In genomic region chr4:122759639-122760310, GRCh38 we compare ENCODE assay signal across 14 cellular contexts. TPM values are rescaled to one million over a fixed set of nuclear protein-coding genes. Genes with fewer than 3 reads are reported as not detected.
DNase-seq lines count a peak whose midpoint lies in the region; ATAC-seq, FAIRE-seq and TF ChIP-seq lines count a peak whose summit lies in the region.
"Had no signal": no experiment of that assay in that cellular context is flagged by ENCODE, and none has a peak within 500 bp of the region (broad histone marks: within the 10 kb centered on the region; RNA-seq: fewer than 3 reads in every experiment).

No MANE protein-coding gene starts in this region.

- ATAC-seq in SK-N-SH treated with all-trans-retinoic acid at 6 μM for 48 hours, result 0 out of 3 replicates have a peak, but pooled peaks have one; percentile 23
- no peak for ATAC-seq in GM18517 (IDR thresholded peaks at IDR 0.05; ENCODE audit: unreplicated experiment)
- ATAC-seq: activated naive CD8-positive, alpha-beta T cell treated with anti-CD3 and anti-CD28 coated beads, Interleukin-2, amount 50 U/mL, for 24 hours; effector memory CD8-positive, alpha-beta T cell; stimulated activated naive CD8-positive, alpha-beta T cell treated with anti-CD3 and anti-CD28 coated beads, Interleukin-15, amount 100 ng/mL, for 72 hours had no signal

- no peaks in the 10 kb centered on the region for H3K36me3 ChIP-seq in A673 (ENCODE audit: insufficient read depth, low read length, poor library complexity, severe bottlenecking)

- H3K27me3 ChIP-seq in A673 (replicated peaks; ENCODE audit: insufficient read depth, low read depth, low read length, poor library complexity), result no peaks in the 10 kb centered on the region

- no TSS peak for BruUV-seq in A673 (replicated peaks; lab: Mats Ljungman, UMichigan)

- TF ChIP-seq CTCF in A673 (conservative IDR thresholded peaks at IDR 0.05; ENCODE audit: low read depth, low read length) (peak; percentile 41), fibroblast of mammary gland (conservative IDR thresholded peaks at IDR 0.05; ENCODE audit: control insufficient read depth, insufficient read depth, low read depth, low read length) (peak; percentile 65)

- H3K4me3 ChIP-seq in A673 (ENCODE audit: low read depth, low read length, poor library complexity, severe bottlenecking) (no peak overlapping the region), fibroblast of mammary gland (ENCODE audit: control insufficient read depth, low read depth, low read length) (no peak overlapping the region)

- POLR2A ChIA-PET in A673 (lab: Charles Lee; ENCODE audit: low non-redundant PET), result no interaction called here

- no peak overlapping the region for H3K27ac ChIP-seq in A673 (ENCODE audit: low read depth, low read length, poor library complexity, severe bottlenecking)

- TF ChIP-seq POLR2A in GM12892 (IDR thresholded peaks at IDR 0.05; ENCODE audit: low read depth, low read length), result no peak

- CTCF ChIA-PET in A673 (lab: Charles Lee), result no interaction called here

- peak; percentile 16 for DNase-seq in A673 (ENCODE audit: low spot score)
- DNase-seq in GM12892 (ENCODE audit: insufficient read length), result no peak
- DNase-seq in fibroblast of mammary gland (ENCODE audit: low read depth), result peak; percentile 40
- DNase-seq in NCI-H1105 treated with DMSO at 0.1 percent for 48 hours (lab: John Stamatoyannopoulos, UW), result no peak
- DNase-seq in NCI-H226, result no peak
- DNase-seq in DMS153 (lab: John Stamatoyannopoulos, UW), result no peak
- DNase-seq: activated CD8-positive, alpha-beta memory T cell treated with anti-CD3 and anti-CD28 coated beads, Interleukin-2, amount 50 U/mL, for 4 hours; activated naive CD8-positive, alpha-beta T cell treated with anti-CD3 and anti-CD28 coated beads, Interleukin-2, amount 50 U/mL, for 24 hours; effector memory CD8-positive, alpha-beta T cell; NCI-H1930; stimulated activated CD4-positive, alpha-beta T cell treated with anti-CD3 and anti-CD28 coated beads, Interleukin-4, amount 100 ng/mL, for 1 hour; stimulated activated naive CD8-positive, alpha-beta T cell treated with anti-CD3 and anti-CD28 coated beads, Interleukin-15, amount 100 ng/mL, for 72 hours had no signal

- peaks cover 8% of the 10 kb centered on the region for H3K4me1 ChIP-seq in A673 (ENCODE audit: insufficient read depth, low read length, poor library complexity, severe bottlenecking)

- H3K9me3 ChIP-seq in A673 (ENCODE audit: low read depth, low read length, poor library complexity, severe bottlenecking), result no peaks in the 10 kb centered on the region

- peak; percentile 42 for FAIRE-seq in GM12892 (lab: Jason Lieb, UNC)

- intact Hi-C loops in A673 (cut with micrococcal nuclease; ENCODE audit: unreplicated experiment), result loop anchor here (2.0 kb wide), 1 partner anchor 155 kb away; no protein-coding TSS in a partner anchor

TF ChIP-seq in SK-N-SH treated with all-trans-retinoic acid at 6 μM for 48 hours, 23 proteins besides CTCF, POLR2A, EP300 and RAD21:
- TF ChIP-seq, protein P1, sequence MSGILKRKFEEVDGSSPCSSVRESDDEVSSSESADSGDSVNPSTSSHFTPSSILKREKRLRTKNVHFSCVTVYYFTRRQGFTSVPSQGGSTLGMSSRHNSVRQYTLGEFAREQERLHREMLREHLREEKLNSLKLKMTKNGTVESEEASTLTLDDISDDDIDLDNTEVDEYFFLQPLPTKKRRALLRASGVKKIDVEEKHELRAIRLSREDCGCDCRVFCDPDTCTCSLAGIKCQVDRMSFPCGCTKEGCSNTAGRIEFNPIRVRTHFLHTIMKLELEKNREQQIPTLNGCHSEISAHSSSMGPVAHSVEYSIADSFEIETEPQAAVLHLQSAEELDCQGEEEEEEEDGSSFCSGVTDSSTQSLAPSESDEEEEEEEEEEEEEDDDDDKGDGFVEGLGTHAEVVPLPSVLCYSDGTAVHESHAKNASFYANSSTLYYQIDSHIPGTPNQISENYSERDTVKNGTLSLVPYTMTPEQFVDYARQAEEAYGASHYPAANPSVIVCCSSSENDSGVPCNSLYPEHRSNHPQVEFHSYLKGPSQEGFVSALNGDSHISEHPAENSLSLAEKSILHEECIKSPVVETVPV (CRISPR knock-in tag; IDR thresholded peaks at IDR 0.05), result no peak
- TF ChIP-seq, protein P2, sequence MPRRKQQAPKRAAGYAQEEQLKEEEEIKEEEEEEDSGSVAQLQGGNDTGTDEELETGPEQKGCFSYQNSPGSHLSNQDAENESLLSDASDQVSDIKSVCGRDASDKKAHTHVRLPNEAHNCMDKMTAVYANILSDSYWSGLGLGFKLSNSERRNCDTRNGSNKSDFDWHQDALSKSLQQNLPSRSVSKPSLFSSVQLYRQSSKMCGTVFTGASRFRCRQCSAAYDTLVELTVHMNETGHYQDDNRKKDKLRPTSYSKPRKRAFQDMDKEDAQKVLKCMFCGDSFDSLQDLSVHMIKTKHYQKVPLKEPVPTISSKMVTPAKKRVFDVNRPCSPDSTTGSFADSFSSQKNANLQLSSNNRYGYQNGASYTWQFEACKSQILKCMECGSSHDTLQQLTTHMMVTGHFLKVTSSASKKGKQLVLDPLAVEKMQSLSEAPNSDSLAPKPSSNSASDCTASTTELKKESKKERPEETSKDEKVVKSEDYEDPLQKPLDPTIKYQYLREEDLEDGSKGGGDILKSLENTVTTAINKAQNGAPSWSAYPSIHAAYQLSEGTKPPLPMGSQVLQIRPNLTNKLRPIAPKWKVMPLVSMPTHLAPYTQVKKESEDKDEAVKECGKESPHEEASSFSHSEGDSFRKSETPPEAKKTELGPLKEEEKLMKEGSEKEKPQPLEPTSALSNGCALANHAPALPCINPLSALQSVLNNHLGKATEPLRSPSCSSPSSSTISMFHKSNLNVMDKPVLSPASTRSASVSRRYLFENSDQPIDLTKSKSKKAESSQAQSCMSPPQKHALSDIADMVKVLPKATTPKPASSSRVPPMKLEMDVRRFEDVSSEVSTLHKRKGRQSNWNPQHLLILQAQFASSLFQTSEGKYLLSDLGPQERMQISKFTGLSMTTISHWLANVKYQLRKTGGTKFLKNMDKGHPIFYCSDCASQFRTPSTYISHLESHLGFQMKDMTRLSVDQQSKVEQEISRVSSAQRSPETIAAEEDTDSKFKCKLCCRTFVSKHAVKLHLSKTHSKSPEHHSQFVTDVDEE (CRISPR knock-in tag; IDR thresholded peaks at IDR 0.05), result no peak
- TF ChIP-seq, protein P3, sequence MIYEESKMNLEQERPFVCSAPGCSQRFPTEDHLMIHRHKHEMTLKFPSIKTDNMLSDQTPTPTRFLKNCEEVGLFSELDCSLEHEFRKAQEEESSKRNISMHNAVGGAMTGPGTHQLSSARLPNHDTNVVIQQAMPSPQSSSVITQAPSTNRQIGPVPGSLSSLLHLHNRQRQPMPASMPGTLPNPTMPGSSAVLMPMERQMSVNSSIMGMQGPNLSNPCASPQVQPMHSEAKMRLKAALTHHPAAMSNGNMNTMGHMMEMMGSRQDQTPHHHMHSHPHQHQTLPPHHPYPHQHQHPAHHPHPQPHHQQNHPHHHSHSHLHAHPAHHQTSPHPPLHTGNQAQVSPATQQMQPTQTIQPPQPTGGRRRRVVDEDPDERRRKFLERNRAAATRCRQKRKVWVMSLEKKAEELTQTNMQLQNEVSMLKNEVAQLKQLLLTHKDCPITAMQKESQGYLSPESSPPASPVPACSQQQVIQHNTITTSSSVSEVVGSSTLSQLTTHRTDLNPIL (CRISPR knock-in tag; IDR thresholded peaks at IDR 0.05; ENCODE audit: low read depth), result no peak
- TF ChIP-seq ZC3H10 (CRISPR knock-in tag; IDR thresholded peaks at IDR 0.05), result no peak
- no peak for TF ChIP-seq ZNF70 (CRISPR knock-in tag; IDR thresholded peaks at IDR 0.05)
- no peak for TF ChIP-seq ARNTL (CRISPR knock-in tag; IDR thresholded peaks at IDR 0.05; ENCODE audit: borderline replicate concordance, low read depth)
- TF ChIP-seq BACH2 (CRISPR knock-in tag; IDR thresholded peaks at IDR 0.05; ENCODE audit: borderline replicate concordance), result no peak
- TF ChIP-seq ZNF565 (CRISPR knock-in tag; conservative IDR thresholded peaks at IDR 0.05; ENCODE audit: low read depth), result no peak
- no peak for TF ChIP-seq ZNF8 (CRISPR knock-in tag; IDR thresholded peaks at IDR 0.05)
- TF ChIP-seq RARB (CRISPR knock-in tag; IDR thresholded peaks at IDR 0.05), result no peak
- no peak for TF ChIP-seq TOX (CRISPR knock-in tag; IDR thresholded peaks at IDR 0.05; ENCODE audit: borderline replicate concordance)
- no peak for TF ChIP-seq ZFP30 (CRISPR knock-in tag; IDR thresholded peaks at IDR 0.05)
- no peak for TF ChIP-seq ESRRG (CRISPR knock-in tag; IDR thresholded peaks at IDR 0.05)

RNA-seq across cellular contexts. Expression of gene BBS12, which starts 27.3 kb away (rescaled TPM):
- 1.9 and 2.6 TPM in 2 replicates for total RNA-seq in A673 (2021)
- 0.72 TPM for polyA plus RNA-seq in GM12892 (2012; ENCODE audit: missing spikeins)

Comparison
In these comparisons a context has a peak if more than half of its experiments do, and no peak if none do; other contexts are left out.
1. DNase-seq: peak in A673 (single experiment) and fibroblast of mammary gland (single experiment); none in GM12892 (single experiment), NCI-H1105 treated with DMSO at 0.1 percent for 48 hours (single experiment), NCI-H226 (single experiment) and DMS153 (single experiment).